Comparison of ENCODE assay signal across 9 cellular contexts in genomic region chr18:74234326-74235171, GRCh38. TPM values are rescaled to one million over a fixed set of nuclear protein-coding genes. Genes with fewer than 3 reads are reported as not detected.
DNase-seq lines count a peak whose midpoint lies in the region; ATAC-seq and TF ChIP-seq lines count a peak whose summit lies in the region.
"Had no signal": no experiment of that assay in that cellular context is flagged by ENCODE, and none has a peak within 500 bp of the region (broad histone marks: within the 10 kb centered on the region; RNA-seq: fewer than 3 reads in every experiment).

No MANE protein-coding gene starts in this region.

- H3K9me3 ChIP-seq in esophagus squamous epithelium: no peaks in the 10 kb centered on the region
- no peaks in the 10 kb centered on the region for H3K9me3 ChIP-seq in muscle layer of colon (ENCODE audit: low read length)

- TF ChIP-seq CTCF in esophagus squamous epithelium (IDR thresholded peaks at IDR 0.05): no peak
- TF ChIP-seq CTCF in GM20000 (IDR thresholded peaks at IDR 0.05; ENCODE audit: extremely low read depth, missing control alignments): no peak

- no peak for TF ChIP-seq POLR2A in esophagus squamous epithelium (IDR thresholded peaks at IDR 0.05)

- ATAC-seq in Right ventricle myocardium inferior (peak; percentile 94), GM18517 (IDR thresholded peaks at IDR 0.05; ENCODE audit: unreplicated experiment) (no peak)

- peaks cover 4 to 37% (median 12%) of the 10 kb centered on the region in 3 donors for H3K4me1 ChIP-seq in esophagus squamous epithelium
- peaks cover 32% of the 10 kb centered on the region for H3K4me1 ChIP-seq in muscle layer of colon (ENCODE audit: insufficient read depth, low read length)

- H3K27me3 ChIP-seq in esophagus squamous epithelium: no peaks in the 10 kb centered on the region
- H3K27me3 ChIP-seq in muscle layer of colon (ENCODE audit: control insufficient read depth in 1 of 2, insufficient read depth in 2 of 2, low read length in 2 of 2): no peaks in the 10 kb centered on the region

- H3K4me3 ChIP-seq in esophagus squamous epithelium: no peak overlapping the region
- no peak overlapping the region for H3K4me3 ChIP-seq in muscle layer of colon (ENCODE audit: low read depth in 1 of 2, low read length in 2 of 2)

- H3K9ac ChIP-seq in muscle layer of colon (ENCODE audit: low read length): no peak overlapping the region

- intact Hi-C loops in Right ventricle myocardium inferior (cut with DNase I) (no loop called here), cardiac septum (cut with DNase I) (no loop called here), esophagus squamous epithelium (cut with DNase I) (no loop called here)

- DNase-seq in Right ventricle myocardium inferior (ENCODE audit: missing footprints): no peak
- no peak for DNase-seq in cardiac septum (ENCODE audit: low spot score)
- no peak for DNase-seq in esophagus squamous epithelium (lab: John Stamatoyannopoulos, UW)
- DNase-seq in GM20000 (ENCODE audit: low spot score): no peak
- DNase-seq in dedifferentiated amniotic fluid mesenchymal stem cell (ENCODE audit: extremely low spot score): no peak
- no peak for DNase-seq in KG1 (lab: John Stamatoyannopoulos, UW)
- DNase-seq: NCI-H748 treated with DMSO at 0.1 percent for 48 hours had no signal

- H3K27ac ChIP-seq in esophagus squamous epithelium (peak overlapping the region; percentile 65 to 83 (median 77)), muscle layer of colon (ENCODE audit: low read depth, low read length) (peak overlapping the region; percentile 66)

- no peaks in the 10 kb centered on the region for H3K36me3 ChIP-seq in esophagus squamous epithelium
- no peaks in the 10 kb centered on the region for H3K36me3 ChIP-seq in muscle layer of colon (ENCODE audit: insufficient read depth, low read length)

- 28 to 36% methylated on average over 10 of the region's 10 CpGs for WGBS in esophagus squamous epithelium, 2 donors

RNA-seq across cellular contexts. Expression of gene CYB5A, which starts 57.2 kb away (rescaled TPM):
- total RNA-seq in Right ventricle myocardium inferior (101 TPM), cardiac septum (57.2 TPM), esophagus squamous epithelium (100 to 1,000 TPM in 1 of 4 donors, 10 to 100 TPM in 3; 75.2 to 115 (median 90.3) TPM)
